In genomic region chr12:116164976-116165425, GRCh38 we compare ENCODE assay signal across 8 cellular contexts.
DNase-seq lines count a peak whose midpoint lies in the region; ATAC-seq and TF ChIP-seq lines count a peak whose summit lies in the region.
"Had no signal": no experiment of that assay in that cellular context is flagged by ENCODE, and none has a peak within 500 bp of the region (broad histone marks: within the 10 kb centered on the region; RNA-seq: fewer than 3 reads in every experiment).

No MANE protein-coding gene starts in this region.

- H3K36me3 Mint-ChIP-seq in progenitor cell of endocrine pancreas (ENCODE audit: insufficient read depth) = no peaks in the 10 kb centered on the region

- no peaks in the 10 kb centered on the region for H3K9me3 Mint-ChIP-seq in progenitor cell of endocrine pancreas (ENCODE audit: low read depth)

- H3K4me3 Mint-ChIP-seq in progenitor cell of endocrine pancreas (ENCODE audit: low read depth) = no peak overlapping the region

- ATAC-seq in Panc1 = peak; percentile 66
- ATAC-seq in HG03571 (IDR thresholded peaks at IDR 0.05; ENCODE audit: unreplicated experiment) = no peak
- no peak for ATAC-seq in GM21576 (IDR thresholded peaks at IDR 0.05; ENCODE audit: unreplicated experiment)

- POLR2A ChIA-PET in Panc1 (lab: Charles Lee) = no interaction called here

- H3K27me3 Mint-ChIP-seq in progenitor cell of endocrine pancreas = no peaks in the 10 kb centered on the region

- no TSS peak for BruUV-seq in Panc1 (replicated peaks; lab: Mats Ljungman, UMichigan)

- peak overlapping the region; percentile 11 for H3K27ac Mint-ChIP-seq in progenitor cell of endocrine pancreas

- CTCF ChIA-PET in Panc1 (lab: Charles Lee) = no interaction called here

- peaks cover 32% of the 10 kb centered on the region for H3K4me1 Mint-ChIP-seq in progenitor cell of endocrine pancreas (ENCODE audit: low read depth)

- H3K4me3 ChIP-seq in Panc1 (ENCODE audit: low read depth in 2 of 2, low read length in 2 of 2) (peak overlapping the region in 1 of 2 experiments; percentile 15; a peak in 1 of 4 replicates), fibroblast of lung (replicated peaks in 1 of 4; ENCODE audit: control extremely low read depth in 1 of 4, insufficient read depth in 1 of 4, low read depth in 3 of 4, low read length in 4 of 4) (peak overlapping the region in 1 of 4 experiments; percentile 12)

- DNase-seq in GM03348 (ENCODE audit: low spot score) (peak; percentile 27), Panc1 (ENCODE audit: low read depth, low spot score) (no peak), fibroblast of lung (ENCODE audit: low read depth in 2 of 2) (peak; percentile 56 to 78), progenitor cell of endocrine pancreas (ENCODE audit: low spot score, unreplicated experiment) (no peak), NCI-H2081 treated with DMSO at 0.1 percent for 48 hours (lab: John Stamatoyannopoulos, UW) (no peak)
- DNase-seq: NCI-H187 treated with DMSO at 0.1 percent for 48 hours had no signal

- no peak overlapping the region for H2AFZ ChIP-seq in fibroblast of lung (ENCODE audit: low read length)

- H3K36me3 ChIP-seq in Panc1 (ENCODE audit: control insufficient read depth, insufficient read depth, low read length) (no peaks in the 10 kb centered on the region; the same call in 1 of the 2 replicates), fibroblast of lung (ENCODE audit: control insufficient read depth, insufficient read depth, low read length) (no peaks in the 10 kb centered on the region)

- H3K27me3 ChIP-seq in Panc1 (ENCODE audit: control insufficient read depth, insufficient read depth, low read length) (no peaks in the 10 kb centered on the region), fibroblast of lung (ENCODE audit: control insufficient read depth, insufficient read depth, low read length) (no peaks in the 10 kb centered on the region)

- peaks cover 77% of the 10 kb centered on the region for H3K79me2 ChIP-seq in fibroblast of lung (ENCODE audit: control insufficient read depth, insufficient read depth, low read length)

- H3K4me1 ChIP-seq in Panc1 (ENCODE audit: control insufficient read depth, insufficient read depth, low read length) (peaks cover 71% of the 10 kb centered on the region), fibroblast of lung (ENCODE audit: control insufficient read depth, extremely low read depth, insufficient read depth, low read length) (peaks cover 11% of the 10 kb centered on the region)

- H3K9me3 ChIP-seq in Panc1 (ENCODE audit: control insufficient read depth, insufficient read depth, low read depth, low read length) (no peaks in the 10 kb centered on the region), fibroblast of lung (ENCODE audit: control insufficient read depth, insufficient read depth, low read depth, low read length) (no peaks in the 10 kb centered on the region)

- in situ Hi-C loops in Panc1 (cut with HindIII; ENCODE audit: low pct_unique_long_range_greater_than_20kb, low sequenced_read_pairs) = no loop called here

- intact Hi-C loops in Panc1 (cut with micrococcal nuclease; ENCODE audit: unreplicated experiment) = no loop called here

- no peak overlapping the region for H3K9ac ChIP-seq in fibroblast of lung (ENCODE audit: insufficient read depth, low read length)

- TF ChIP-seq CTCF in Panc1 (IDR thresholded peaks at IDR 0.05) (no peak), fibroblast of lung (conservative IDR thresholded peaks at IDR 0.05 in 1 of 2, IDR thresholded peaks at IDR 0.05 in 1 of 2; ENCODE audit: low read depth in 1 of 2, low read length in 2 of 2) (no peak), progenitor cell of endocrine pancreas (IDR thresholded peaks at IDR 0.05; ENCODE audit: unreplicated experiment) (no peak)

- H3K27ac ChIP-seq in Panc1 (ENCODE audit: low read length) = peak overlapping the region; percentile 62
- no peak overlapping the region for H3K27ac ChIP-seq in fibroblast of lung (ENCODE audit: insufficient read depth, low read length)

- no peak overlapping the region for H3K4me2 ChIP-seq in fibroblast of lung (ENCODE audit: extremely low read depth, insufficient read depth, low read length)

- peaks cover 20% of the 10 kb centered on the region for H4K20me1 ChIP-seq in fibroblast of lung (ENCODE audit: control insufficient read depth, extremely low read depth, insufficient read depth, low read length)

Comparison
In these comparisons a context has a peak if more than half of its experiments do, and no peak if none do; other contexts are left out.
1. DNase-seq: peak in GM03348 (single experiment) and fibroblast of lung (2 of 2); none in Panc1 (single experiment), progenitor cell of endocrine pancreas (single experiment) and NCI-H2081 treated with DMSO at 0.1 percent for 48 hours (single experiment).